8 cellular contexts compared by ENCODE assay signal in the genomic region with DNA sequence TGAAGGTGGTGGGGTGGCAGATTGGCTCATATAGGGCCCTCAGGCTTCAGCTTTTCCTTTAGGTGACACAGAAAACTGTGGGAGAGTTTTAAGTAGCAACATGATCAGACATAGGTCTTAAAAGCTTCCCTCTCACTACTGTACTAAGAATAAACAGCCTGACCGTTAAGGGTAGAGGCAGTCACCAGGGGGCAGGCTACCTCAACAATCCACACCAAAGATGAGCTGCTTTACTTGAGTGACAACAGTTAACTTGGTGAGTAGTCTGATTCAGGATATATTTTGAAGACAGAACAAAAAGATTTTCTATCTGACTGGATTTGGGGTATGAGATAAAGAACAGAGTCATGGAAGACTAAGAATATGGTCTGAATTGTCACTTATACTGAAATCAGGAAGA. TPM values are rescaled to one million over a fixed set of nuclear protein-coding genes. Genes with fewer than 3 reads are reported as not detected.
A peak's percentile ranks its signal among the peaks of the same experiment; 100 is the strongest.
DNase-seq lines count a peak whose midpoint lies in the region; ATAC-seq and TF ChIP-seq lines count a peak whose summit lies in the region.

No MANE protein-coding gene starts in this region.

- no peaks in the 10 kb centered on the region for H4K20me1 ChIP-seq in KMS-11 (ENCODE audit: insufficient read depth)

- peak overlapping the region in 3 of 5 experiments; percentile 2 to 8 (median 8) for H3K27ac Mint-ChIP-seq in brain

- DNase-seq in cardiac muscle cell (ENCODE audit: low read depth in 1 of 2, low spot score in 1 of 2) (peak; percentile 54), cardiac septum (ENCODE audit: low spot score) (no peak), T-helper 2 cell (peak in 4 of 5 experiments; percentile 15 to 69 (median 26)), kidney epithelial cell (ENCODE audit: low read depth) (no peak)
- peak; percentile 11 for DNase-seq in stimulated activated CD8-positive, alpha-beta memory T cell treated with anti-CD3 and anti-CD28 coated beads, Interleukin-12 subunit alpha, Interleukin-12 subunit beta, amount 100 ng/mL, for 24 hours (ENCODE audit: extremely low read depth)

- H3K79me2 ChIP-seq in KMS-11 (ENCODE audit: insufficient read depth, low read depth): no peaks in the 10 kb centered on the region

- peaks cover 9% of the 10 kb centered on the region for H3K4me1 Mint-ChIP-seq in brain

- intact Hi-C loops in cardiac septum (cut with DNase I): no loop called here

- H3K36me3 ChIP-seq in cardiac muscle cell (peaks cover 27% of the 10 kb centered on the region), KMS-11 (ENCODE audit: insufficient read depth) (no peaks in the 10 kb centered on the region), kidney epithelial cell (ENCODE audit: control insufficient read depth, insufficient read depth, low read length) (no peaks in the 10 kb centered on the region)

- H3K4me3 Mint-ChIP-seq in brain: no peak overlapping the region

- H2AFZ ChIP-seq in KMS-11 (ENCODE audit: low read depth): no peak overlapping the region

- H3K4me3 ChIP-seq in cardiac muscle cell: no peak overlapping the region
- H3K4me3 ChIP-seq in KMS-11 (IDR thresholded peaks at IDR 0.05; ENCODE audit: insufficient read depth, low read depth, low read length): no peak overlapping the region
- no peak overlapping the region for H3K4me3 ChIP-seq in kidney epithelial cell (ENCODE audit: low read depth, low read length)

- no peak for ATAC-seq in GM19023 (IDR thresholded peaks at IDR 0.05; ENCODE audit: unreplicated experiment)

- no peaks in the 10 kb centered on the region for H3K9me3 ChIP-seq in cardiac muscle cell (ENCODE audit: low read depth)

- no peaks in the 10 kb centered on the region for H3K27me3 ChIP-seq in cardiac muscle cell
- no peaks in the 10 kb centered on the region for H3K27me3 ChIP-seq in KMS-11 (ENCODE audit: insufficient read depth, low read depth)
- H3K27me3 ChIP-seq in kidney epithelial cell (ENCODE audit: control insufficient read depth, insufficient read depth, low read length): no peaks in the 10 kb centered on the region

- H3K27ac ChIP-seq in cardiac muscle cell (no peak overlapping the region), KMS-11 (no peak overlapping the region)

- TF ChIP-seq CTCF in cardiac muscle cell (IDR thresholded peaks at IDR 0.05; ENCODE audit: low read depth, low read length) (peak; percentile 60), KMS-11 (conservative IDR thresholded peaks at IDR 0.05; ENCODE audit: low read depth, low read length) (peak; percentile 59), brain (conservative IDR thresholded peaks at IDR 0.05) (peak; percentile 48 to 68), kidney epithelial cell (IDR thresholded peaks at IDR 0.05; ENCODE audit: insufficient read depth, low read length, poor library complexity, severe bottlenecking) (peak; percentile 67)

- no peaks in the 10 kb centered on the region for H3K9me3 Mint-ChIP-seq in brain

- peaks cover 69% of the 10 kb centered on the region for H3K36me3 Mint-ChIP-seq in brain

- H3K4me1 ChIP-seq in cardiac muscle cell (ENCODE audit: low read depth) (no peaks in the 10 kb centered on the region), KMS-11 (ENCODE audit: low read depth, poor library complexity, severe bottlenecking) (no peaks in the 10 kb centered on the region)

- H3K9ac ChIP-seq in KMS-11: no peak overlapping the region

- H3K27me3 Mint-ChIP-seq in brain: no peaks in the 10 kb centered on the region

- no peak overlapping the region for H3K4me2 ChIP-seq in KMS-11

RNA-seq across cellular contexts. Expression of a gene that starts 53.7 kb away (rescaled TPM):
- total RNA-seq in cardiac muscle cell: 10.4 and 20.2 TPM in 2 replicates
- 11.7 and 23.1 TPM in 2 replicates for polyA plus RNA-seq in cardiac muscle cell
- 17.3 TPM for total RNA-seq in cardiac septum
- polyA plus RNA-seq in brain (ENCODE audit: insufficient read depth, low read depth, low replicate concordance): 4.5 TPM
- total RNA-seq in kidney epithelial cell: 10.2 and 10.3 TPM in 2 replicates

Comparison
In these comparisons a context has a peak if more than half of its experiments do, and no peak if none do; other contexts are left out.
1. DNase-seq: peak in cardiac muscle cell (2 of 2), T-helper 2 cell (4 of 5) and stimulated activated CD8-positive, alpha-beta memory T cell treated with anti-CD3 and anti-CD28 coated beads, Interleukin-12 subunit alpha, Interleukin-12 subunit beta, amount 100 ng/mL, for 24 hours (single experiment); none in cardiac septum (single experiment) and kidney epithelial cell (single experiment).
2. Peak in every context shown above with its lines, with median percentiles within 50 percentile points of each other: CTCF ChIP-seq.